Comparison of ENCODE assay signal across 8 cellular contexts in the genomic region with DNA sequence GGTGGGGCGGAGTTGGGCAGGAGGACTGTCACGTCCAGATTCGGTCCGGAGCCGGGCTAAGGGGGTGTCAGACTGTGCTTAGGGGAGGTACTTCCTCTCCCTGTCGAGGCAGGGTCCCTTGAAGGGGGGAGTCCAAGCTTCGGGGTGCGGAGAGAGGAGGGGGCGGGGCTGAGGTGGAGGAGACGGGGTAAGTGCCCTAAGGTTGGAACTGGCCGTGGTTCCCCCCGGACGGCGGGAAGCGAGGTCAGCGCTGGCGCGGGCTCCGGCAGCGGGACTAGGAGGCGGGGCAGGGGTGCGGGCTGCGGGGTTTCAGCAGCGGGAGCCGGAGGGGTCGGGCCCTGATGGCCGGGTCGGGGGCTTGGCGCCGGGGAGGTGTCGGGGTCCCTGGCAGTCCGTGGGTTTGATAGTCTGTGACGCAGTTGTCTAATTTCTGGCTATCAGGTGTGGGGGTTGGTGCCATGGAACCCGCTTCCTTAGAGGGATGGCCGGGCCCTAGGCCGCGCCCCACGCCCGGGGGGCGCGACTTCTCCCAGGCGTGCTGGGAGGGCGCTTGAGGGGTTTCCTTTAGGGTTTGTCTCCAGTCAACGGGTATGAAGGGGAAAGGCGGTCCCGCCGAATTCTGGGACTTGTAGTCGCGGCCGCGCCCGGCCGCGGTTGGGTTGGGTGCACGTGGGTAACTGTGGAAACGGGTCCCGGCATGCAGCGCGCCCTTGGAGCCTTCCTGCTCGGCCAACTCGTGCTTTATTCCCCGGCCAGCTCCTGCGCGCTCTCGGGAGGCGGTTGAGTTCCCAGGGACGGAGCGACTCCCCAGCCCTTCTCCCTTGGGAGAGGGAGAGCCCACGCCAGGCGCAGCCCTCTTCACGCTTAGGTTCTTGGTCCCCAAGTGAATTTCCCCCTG. TPM values are rescaled to one million over a fixed set of nuclear protein-coding genes. Genes with fewer than 3 reads are reported as not detected.
DNase-seq lines count a peak whose midpoint lies in the region; ATAC-seq and TF ChIP-seq lines count a peak whose summit lies in the region.

No MANE protein-coding gene starts in this region.

- peaks cover 6% of the 10 kb centered on the region for H3F3A ChIP-seq in neural cell (ENCODE audit: insufficient read depth, low read length, poor library complexity, severe bottlenecking)

- H3K36me3 ChIP-seq in RWPE2 (ENCODE audit: low read depth), result peaks cover 20% of the 10 kb centered on the region
- no peaks in the 10 kb centered on the region for H3K36me3 ChIP-seq in neural cell (ENCODE audit: insufficient read depth, low read length)
- H3K36me3 ChIP-seq in stomach, result peaks cover 0 to 13% (median 11%) of the 10 kb centered on the region in 4 donors

- H3K4me2 ChIP-seq in neural cell (ENCODE audit: low read length), result peak overlapping the region; percentile 86

- H3K9me3 ChIP-seq in RWPE2 (ENCODE audit: severe bottlenecking), result no peaks in the 10 kb centered on the region
- H3K9me3 ChIP-seq in neural cell (ENCODE audit: low read length), result no peaks in the 10 kb centered on the region
- H3K9me3 ChIP-seq in stomach, result no peaks in the 10 kb centered on the region

- intact Hi-C loops in stomach (cut with DNase I; ENCODE audit: low total_unique reads), result no loop called here

- TF ChIP-seq RAD21 in neural cell (conservative IDR thresholded peaks at IDR 0.05), result no peak

- H2AFZ ChIP-seq in neural cell (ENCODE audit: low read depth, low read length), result peak overlapping the region; percentile 34

- TF ChIP-seq CTCF in LNCaP clone FGC (IDR thresholded peaks at IDR 0.05; ENCODE audit: control insufficient read depth, extremely low read depth, insufficient read depth), result no peak
- TF ChIP-seq CTCF in RWPE2 (IDR thresholded peaks at IDR 0.05; ENCODE audit: poor library complexity, severe bottlenecking), result no peak
- no peak for TF ChIP-seq CTCF in fibroblast of villous mesenchyme (IDR thresholded peaks at IDR 0.05; ENCODE audit: insufficient read depth, low read depth, low read length)
- TF ChIP-seq CTCF in neural cell (IDR thresholded peaks at IDR 0.05; ENCODE audit: poor library complexity, severe bottlenecking), result no peak
- TF ChIP-seq CTCF in stomach (IDR thresholded peaks at IDR 0.05), result no peak

- H3K4me1 ChIP-seq in RWPE2 (ENCODE audit: insufficient read depth, poor library complexity, severe bottlenecking) (peaks cover 7% of the 10 kb centered on the region), stomach (peaks cover 21 to 48% (median 30%) of the 10 kb centered on the region in 4 donors)

- peak; percentile 95 for DNase-seq in EL
- peak; percentile 91 for DNase-seq in H4 (ENCODE audit: low spot score)
- DNase-seq in LNCaP clone FGC (ENCODE audit: low read depth), result peak; percentile 78
- peak; percentile 96 for DNase-seq in RWPE2 (ENCODE audit: low spot score)
- peak; percentile 74 for DNase-seq in activated gamma-delta T cell (lab: John Stamatoyannopoulos, UW)
- DNase-seq in fibroblast of villous mesenchyme (ENCODE audit: low read depth), result peak; percentile 95
- DNase-seq in stomach, result peak; percentile 94

- TF ChIP-seq EP300 in neural cell (conservative IDR thresholded peaks at IDR 0.05; ENCODE audit: poor library complexity, severe bottlenecking), result no peak
- TF ChIP-seq EP300 in stomach (IDR thresholded peaks at IDR 0.05), result no peak

- ATAC-seq in RWPE2 (ENCODE audit: low read depth), result peak; percentile 64

- H3K27me3 ChIP-seq in RWPE2 (ENCODE audit: insufficient read depth, poor library complexity, severe bottlenecking), result no peaks in the 10 kb centered on the region
- H3K27me3 ChIP-seq in neural cell (ENCODE audit: insufficient read depth, low read depth, low read length), result no peaks in the 10 kb centered on the region
- no peaks in the 10 kb centered on the region for H3K27me3 ChIP-seq in stomach

- H3K27ac ChIP-seq in RWPE2 (ENCODE audit: poor library complexity, severe bottlenecking), result peak overlapping the region; percentile 78
- H3K27ac ChIP-seq in neural cell (ENCODE audit: low read length), result peak overlapping the region; percentile 83
- peak overlapping the region; percentile 94 to 98 (median 98) for H3K27ac ChIP-seq in stomach

- H4K20me1 ChIP-seq in neural cell (ENCODE audit: insufficient read depth), result no peaks in the 10 kb centered on the region

- H3K9me2 ChIP-seq in neural cell (ENCODE audit: insufficient read depth, low read length), result no peaks in the 10 kb centered on the region

- peaks cover 55% of the 10 kb centered on the region for H3K79me2 ChIP-seq in neural cell (replicated peaks; ENCODE audit: insufficient read depth, low read length)

- WGBS in stomach, 5 donors, result 0 to 1% (median 0%) methylated on average over 40 to 71 of the region's 71 CpGs

- no peak for TF ChIP-seq POLR2A in stomach (IDR thresholded peaks at IDR 0.05)

- H3K9ac ChIP-seq in neural cell (ENCODE audit: low read length), result peak overlapping the region; percentile 84

- peak overlapping the region; percentile 80 for H3K4me3 ChIP-seq in LNCaP clone FGC (ENCODE audit: low read depth, low read length)
- H3K4me3 ChIP-seq in RWPE2 (ENCODE audit: severe bottlenecking), result peak overlapping the region; percentile 87
- peak overlapping the region; percentile 83 for H3K4me3 ChIP-seq in fibroblast of villous mesenchyme (ENCODE audit: low read depth, low read length)
- peak overlapping the region; percentile 85 for H3K4me3 ChIP-seq in neural cell (ENCODE audit: low read length)
- H3K4me3 ChIP-seq in stomach, result peak overlapping the region; percentile 86 to 96 (median 92)

TF ChIP-seq in neural cell, 6 proteins besides CTCF, POLR2A, EP300 and RAD21:
- TF ChIP-seq TAF1 (IDR thresholded peaks at IDR 0.05; ENCODE audit: low read depth) (no peak), MXI1 (conservative IDR thresholded peaks at IDR 0.05; ENCODE audit: poor library complexity, severe bottlenecking) (peak; percentile 94), SMC3 (conservative IDR thresholded peaks at IDR 0.05; ENCODE audit: poor library complexity) (no peak), EZH2 (IDR thresholded peaks at IDR 0.05; ENCODE audit: borderline replicate concordance, insufficient read depth, low read length, poor library complexity, severe bottlenecking) (no peak), POLR2AphosphoS5 (IDR thresholded peaks at IDR 0.05) (peak; percentile 41)
- TF ChIP-seq, protein P1, sequence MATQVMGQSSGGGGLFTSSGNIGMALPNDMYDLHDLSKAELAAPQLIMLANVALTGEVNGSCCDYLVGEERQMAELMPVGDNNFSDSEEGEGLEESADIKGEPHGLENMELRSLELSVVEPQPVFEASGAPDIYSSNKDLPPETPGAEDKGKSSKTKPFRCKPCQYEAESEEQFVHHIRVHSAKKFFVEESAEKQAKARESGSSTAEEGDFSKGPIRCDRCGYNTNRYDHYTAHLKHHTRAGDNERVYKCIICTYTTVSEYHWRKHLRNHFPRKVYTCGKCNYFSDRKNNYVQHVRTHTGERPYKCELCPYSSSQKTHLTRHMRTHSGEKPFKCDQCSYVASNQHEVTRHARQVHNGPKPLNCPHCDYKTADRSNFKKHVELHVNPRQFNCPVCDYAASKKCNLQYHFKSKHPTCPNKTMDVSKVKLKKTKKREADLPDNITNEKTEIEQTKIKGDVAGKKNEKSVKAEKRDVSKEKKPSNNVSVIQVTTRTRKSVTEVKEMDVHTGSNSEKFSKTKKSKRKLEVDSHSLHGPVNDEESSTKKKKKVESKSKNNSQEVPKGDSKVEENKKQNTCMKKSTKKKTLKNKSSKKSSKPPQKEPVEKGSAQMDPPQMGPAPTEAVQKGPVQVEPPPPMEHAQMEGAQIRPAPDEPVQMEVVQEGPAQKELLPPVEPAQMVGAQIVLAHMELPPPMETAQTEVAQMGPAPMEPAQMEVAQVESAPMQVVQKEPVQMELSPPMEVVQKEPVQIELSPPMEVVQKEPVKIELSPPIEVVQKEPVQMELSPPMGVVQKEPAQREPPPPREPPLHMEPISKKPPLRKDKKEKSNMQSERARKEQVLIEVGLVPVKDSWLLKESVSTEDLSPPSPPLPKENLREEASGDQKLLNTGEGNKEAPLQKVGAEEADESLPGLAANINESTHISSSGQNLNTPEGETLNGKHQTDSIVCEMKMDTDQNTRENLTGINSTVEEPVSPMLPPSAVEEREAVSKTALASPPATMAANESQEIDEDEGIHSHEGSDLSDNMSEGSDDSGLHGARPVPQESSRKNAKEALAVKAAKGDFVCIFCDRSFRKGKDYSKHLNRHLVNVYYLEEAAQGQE (IDR thresholded peaks at IDR 0.05; ENCODE audit: borderline replicate concordance), result peak; percentile 75

RNA-seq across cellular contexts. Expression of a gene that starts 1.5 kb away (rescaled TPM):
- 34.8 and 38.8 TPM in 2 replicates for total RNA-seq in H4 (2014; rRNA removed; shearing (Covaris generic))
- total RNA-seq in fibroblast of villous mesenchyme (36.4 and 58.3 TPM in 2 replicates), stomach (10 to 100 TPM in 4 of 5 donors, 1 to 10 TPM in 1; 5.8 to 84.6 (median 51.4) TPM)
- polyA plus RNA-seq in neural cell (107 and 130 TPM in 2 replicates), stomach (10 to 100 TPM in 2 of 3 donors, 1 to 10 TPM in 1; 9.7 to 13.9 (median 12.7) TPM)
- 152 and 154 TPM in 2 replicates for polyA minus RNA-seq in neural cell

Comparison
In these comparisons a context has a peak if more than half of its experiments do, and no peak if none do; other contexts are left out.
1. Peak in every context shown above with its lines: DNase-seq, ATAC-seq, H3K4me3 ChIP-seq and H3K27ac ChIP-seq.